ENCODE assay signal across 1 cellular context in the genomic region with DNA sequence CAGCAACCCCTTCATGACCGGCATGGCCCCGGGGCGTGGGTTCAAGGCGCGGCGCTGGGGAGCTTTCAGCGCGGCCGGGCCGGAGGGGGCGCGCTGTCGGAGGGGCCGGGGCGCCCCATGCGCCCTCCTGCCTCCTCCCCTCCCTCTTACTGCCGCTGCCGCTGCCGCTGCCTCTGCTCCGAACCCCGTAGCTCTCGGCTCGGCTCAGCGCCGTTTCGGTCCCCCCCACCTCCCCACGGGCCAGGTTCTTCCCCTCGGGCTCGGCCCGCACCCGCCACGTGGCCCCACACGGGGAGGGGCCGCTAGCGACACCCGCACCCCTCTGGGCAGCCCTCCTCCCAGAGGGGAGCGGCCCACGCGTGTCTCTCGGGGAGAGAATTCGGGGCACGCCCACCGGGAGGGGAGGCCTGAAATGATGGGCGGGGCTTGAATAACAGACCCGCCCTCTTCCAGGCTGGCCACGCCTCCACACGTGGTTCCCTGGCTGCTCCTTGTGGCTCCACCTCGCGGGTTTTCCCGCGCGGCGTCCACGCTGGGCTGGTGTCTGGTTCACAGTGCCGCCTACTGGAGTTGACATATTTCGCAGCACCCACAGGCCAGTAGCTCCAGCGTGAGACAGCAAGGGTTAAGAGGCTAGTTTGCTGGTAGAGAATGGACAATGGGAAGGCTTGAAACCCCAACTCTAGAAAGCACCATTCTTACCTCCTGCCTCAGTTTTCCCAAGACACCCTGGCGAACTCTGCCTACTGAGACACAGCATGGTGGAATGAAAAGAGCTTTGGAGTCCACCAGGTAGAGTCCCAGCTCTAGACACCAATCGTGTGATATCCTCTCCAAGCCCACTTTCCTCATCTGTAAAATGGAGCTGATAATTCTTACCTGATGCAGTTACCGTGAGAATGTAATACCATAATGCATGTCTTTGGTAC.
TF ChIP-seq lines count a peak whose summit lies in the region.

A gene (minus strand): TSS at position 221 of the 929 bp plus-strand sequence. CDS start 197 bp downstream, at position 24.

TF ChIP-seq in HepG2, 621 proteins besides CTCF, POLR2A, EP300 and RAD21 (continued from another document and continues in another):
- TF ChIP-seq, protein P1, sequence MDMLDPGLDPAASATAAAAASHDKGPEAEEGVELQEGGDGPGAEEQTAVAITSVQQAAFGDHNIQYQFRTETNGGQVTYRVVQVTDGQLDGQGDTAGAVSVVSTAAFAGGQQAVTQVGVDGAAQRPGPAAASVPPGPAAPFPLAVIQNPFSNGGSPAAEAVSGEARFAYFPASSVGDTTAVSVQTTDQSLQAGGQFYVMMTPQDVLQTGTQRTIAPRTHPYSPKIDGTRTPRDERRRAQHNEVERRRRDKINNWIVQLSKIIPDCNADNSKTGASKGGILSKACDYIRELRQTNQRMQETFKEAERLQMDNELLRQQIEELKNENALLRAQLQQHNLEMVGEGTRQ (IDR thresholded peaks at IDR 0.05; ENCODE audit: low read depth, low read length), result peak; percentile 24; the same call in 1 of the 2 replicates
- TF ChIP-seq, protein P1 (CRISPR knock-in tag; IDR thresholded peaks at IDR 0.05; ENCODE audit: borderline replicate concordance), result peak; percentile 31; the same call in 1 of the 2 replicates
- TF ChIP-seq ZNF44 (CRISPR knock-in tag; IDR thresholded peaks at IDR 0.05) (peak; percentile 90; the same call in 1 of the 2 replicates), TP53 (CRISPR knock-in tag; conservative IDR thresholded peaks at IDR 0.05) (no peak), ZNF552 (CRISPR knock-in tag; IDR thresholded peaks at IDR 0.05; ENCODE audit: borderline replicate concordance) (peak; percentile 62; the same call in 1 of the 2 replicates), KDM2A (CRISPR knock-in tag; IDR thresholded peaks at IDR 0.05; ENCODE audit: borderline replicate concordance, low read depth) (0 out of 2 replicates have a peak, but pooled peaks have one; percentile 19), SAP130 (CRISPR knock-in tag; IDR thresholded peaks at IDR 0.05; ENCODE audit: low read depth) (peak; percentile 66; the same call in 1 of the 2 replicates), ZNF772 (CRISPR knock-in tag; IDR thresholded peaks at IDR 0.05) (0 out of 2 replicates have a peak, but pooled peaks have one; percentile 43), MEIS1 (CRISPR knock-in tag; IDR thresholded peaks at IDR 0.05; ENCODE audit: borderline replicate concordance) (0 out of 2 replicates have a peak, but pooled peaks have one; percentile 21), SUZ12 (IDR thresholded peaks at IDR 0.05; ENCODE audit: low read depth, low read length) (no peak), PCBP1 (IDR thresholded peaks at IDR 0.05; ENCODE audit: borderline replicate concordance, low read depth, low read length) (0 out of 2 replicates have a peak, but pooled peaks have one; percentile 65), ZNF850 (CRISPR knock-in tag; conservative IDR thresholded peaks at IDR 0.05) (no peak), SPEN (CRISPR knock-in tag; IDR thresholded peaks at IDR 0.05; ENCODE audit: low read depth) (0 out of 2 replicates have a peak, but pooled peaks have one; percentile 38), STAT5B (CRISPR knock-in tag; IDR thresholded peaks at IDR 0.05) (0 out of 2 replicates have a peak, but pooled peaks have one; percentile 26), SP4 (CRISPR knock-in tag; IDR thresholded peaks at IDR 0.05) (peak; percentile 40; the same call in 1 of the 2 replicates), ZSCAN12 (CRISPR knock-in tag; IDR thresholded peaks at IDR 0.05) (no peak), RFXAP (CRISPR knock-in tag; IDR thresholded peaks at IDR 0.05; ENCODE audit: borderline replicate concordance) (no peak)
- TF ChIP-seq, protein P2, sequence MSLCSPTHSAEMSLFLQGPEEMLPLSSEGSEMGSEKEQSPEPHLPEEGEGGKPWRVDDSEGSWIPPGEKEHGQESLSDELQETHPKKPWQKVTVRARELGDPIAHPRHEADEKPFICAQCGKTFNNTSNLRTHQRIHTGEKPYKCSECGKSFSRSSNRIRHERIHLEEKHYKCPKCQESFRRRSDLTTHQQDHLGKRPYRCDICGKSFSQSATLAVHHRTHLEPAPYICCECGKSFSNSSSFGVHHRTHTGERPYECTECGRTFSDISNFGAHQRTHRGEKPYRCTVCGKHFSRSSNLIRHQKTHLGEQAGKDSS (CRISPR knock-in tag; IDR thresholded peaks at IDR 0.05; ENCODE audit: borderline replicate concordance, low read depth), result 0 out of 2 replicates have a peak, but pooled peaks have one; percentile 41
- TF ChIP-seq, protein P3, sequence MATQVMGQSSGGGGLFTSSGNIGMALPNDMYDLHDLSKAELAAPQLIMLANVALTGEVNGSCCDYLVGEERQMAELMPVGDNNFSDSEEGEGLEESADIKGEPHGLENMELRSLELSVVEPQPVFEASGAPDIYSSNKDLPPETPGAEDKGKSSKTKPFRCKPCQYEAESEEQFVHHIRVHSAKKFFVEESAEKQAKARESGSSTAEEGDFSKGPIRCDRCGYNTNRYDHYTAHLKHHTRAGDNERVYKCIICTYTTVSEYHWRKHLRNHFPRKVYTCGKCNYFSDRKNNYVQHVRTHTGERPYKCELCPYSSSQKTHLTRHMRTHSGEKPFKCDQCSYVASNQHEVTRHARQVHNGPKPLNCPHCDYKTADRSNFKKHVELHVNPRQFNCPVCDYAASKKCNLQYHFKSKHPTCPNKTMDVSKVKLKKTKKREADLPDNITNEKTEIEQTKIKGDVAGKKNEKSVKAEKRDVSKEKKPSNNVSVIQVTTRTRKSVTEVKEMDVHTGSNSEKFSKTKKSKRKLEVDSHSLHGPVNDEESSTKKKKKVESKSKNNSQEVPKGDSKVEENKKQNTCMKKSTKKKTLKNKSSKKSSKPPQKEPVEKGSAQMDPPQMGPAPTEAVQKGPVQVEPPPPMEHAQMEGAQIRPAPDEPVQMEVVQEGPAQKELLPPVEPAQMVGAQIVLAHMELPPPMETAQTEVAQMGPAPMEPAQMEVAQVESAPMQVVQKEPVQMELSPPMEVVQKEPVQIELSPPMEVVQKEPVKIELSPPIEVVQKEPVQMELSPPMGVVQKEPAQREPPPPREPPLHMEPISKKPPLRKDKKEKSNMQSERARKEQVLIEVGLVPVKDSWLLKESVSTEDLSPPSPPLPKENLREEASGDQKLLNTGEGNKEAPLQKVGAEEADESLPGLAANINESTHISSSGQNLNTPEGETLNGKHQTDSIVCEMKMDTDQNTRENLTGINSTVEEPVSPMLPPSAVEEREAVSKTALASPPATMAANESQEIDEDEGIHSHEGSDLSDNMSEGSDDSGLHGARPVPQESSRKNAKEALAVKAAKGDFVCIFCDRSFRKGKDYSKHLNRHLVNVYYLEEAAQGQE (IDR thresholded peaks at IDR 0.05; ENCODE audit: borderline replicate concordance in 1 of 2, low read depth in 1 of 2, low read length in 2 of 2), result peak in 1 of 2 experiments; percentile 40; a peak in 2 of 4 replicates
- TF ChIP-seq, protein P4, sequence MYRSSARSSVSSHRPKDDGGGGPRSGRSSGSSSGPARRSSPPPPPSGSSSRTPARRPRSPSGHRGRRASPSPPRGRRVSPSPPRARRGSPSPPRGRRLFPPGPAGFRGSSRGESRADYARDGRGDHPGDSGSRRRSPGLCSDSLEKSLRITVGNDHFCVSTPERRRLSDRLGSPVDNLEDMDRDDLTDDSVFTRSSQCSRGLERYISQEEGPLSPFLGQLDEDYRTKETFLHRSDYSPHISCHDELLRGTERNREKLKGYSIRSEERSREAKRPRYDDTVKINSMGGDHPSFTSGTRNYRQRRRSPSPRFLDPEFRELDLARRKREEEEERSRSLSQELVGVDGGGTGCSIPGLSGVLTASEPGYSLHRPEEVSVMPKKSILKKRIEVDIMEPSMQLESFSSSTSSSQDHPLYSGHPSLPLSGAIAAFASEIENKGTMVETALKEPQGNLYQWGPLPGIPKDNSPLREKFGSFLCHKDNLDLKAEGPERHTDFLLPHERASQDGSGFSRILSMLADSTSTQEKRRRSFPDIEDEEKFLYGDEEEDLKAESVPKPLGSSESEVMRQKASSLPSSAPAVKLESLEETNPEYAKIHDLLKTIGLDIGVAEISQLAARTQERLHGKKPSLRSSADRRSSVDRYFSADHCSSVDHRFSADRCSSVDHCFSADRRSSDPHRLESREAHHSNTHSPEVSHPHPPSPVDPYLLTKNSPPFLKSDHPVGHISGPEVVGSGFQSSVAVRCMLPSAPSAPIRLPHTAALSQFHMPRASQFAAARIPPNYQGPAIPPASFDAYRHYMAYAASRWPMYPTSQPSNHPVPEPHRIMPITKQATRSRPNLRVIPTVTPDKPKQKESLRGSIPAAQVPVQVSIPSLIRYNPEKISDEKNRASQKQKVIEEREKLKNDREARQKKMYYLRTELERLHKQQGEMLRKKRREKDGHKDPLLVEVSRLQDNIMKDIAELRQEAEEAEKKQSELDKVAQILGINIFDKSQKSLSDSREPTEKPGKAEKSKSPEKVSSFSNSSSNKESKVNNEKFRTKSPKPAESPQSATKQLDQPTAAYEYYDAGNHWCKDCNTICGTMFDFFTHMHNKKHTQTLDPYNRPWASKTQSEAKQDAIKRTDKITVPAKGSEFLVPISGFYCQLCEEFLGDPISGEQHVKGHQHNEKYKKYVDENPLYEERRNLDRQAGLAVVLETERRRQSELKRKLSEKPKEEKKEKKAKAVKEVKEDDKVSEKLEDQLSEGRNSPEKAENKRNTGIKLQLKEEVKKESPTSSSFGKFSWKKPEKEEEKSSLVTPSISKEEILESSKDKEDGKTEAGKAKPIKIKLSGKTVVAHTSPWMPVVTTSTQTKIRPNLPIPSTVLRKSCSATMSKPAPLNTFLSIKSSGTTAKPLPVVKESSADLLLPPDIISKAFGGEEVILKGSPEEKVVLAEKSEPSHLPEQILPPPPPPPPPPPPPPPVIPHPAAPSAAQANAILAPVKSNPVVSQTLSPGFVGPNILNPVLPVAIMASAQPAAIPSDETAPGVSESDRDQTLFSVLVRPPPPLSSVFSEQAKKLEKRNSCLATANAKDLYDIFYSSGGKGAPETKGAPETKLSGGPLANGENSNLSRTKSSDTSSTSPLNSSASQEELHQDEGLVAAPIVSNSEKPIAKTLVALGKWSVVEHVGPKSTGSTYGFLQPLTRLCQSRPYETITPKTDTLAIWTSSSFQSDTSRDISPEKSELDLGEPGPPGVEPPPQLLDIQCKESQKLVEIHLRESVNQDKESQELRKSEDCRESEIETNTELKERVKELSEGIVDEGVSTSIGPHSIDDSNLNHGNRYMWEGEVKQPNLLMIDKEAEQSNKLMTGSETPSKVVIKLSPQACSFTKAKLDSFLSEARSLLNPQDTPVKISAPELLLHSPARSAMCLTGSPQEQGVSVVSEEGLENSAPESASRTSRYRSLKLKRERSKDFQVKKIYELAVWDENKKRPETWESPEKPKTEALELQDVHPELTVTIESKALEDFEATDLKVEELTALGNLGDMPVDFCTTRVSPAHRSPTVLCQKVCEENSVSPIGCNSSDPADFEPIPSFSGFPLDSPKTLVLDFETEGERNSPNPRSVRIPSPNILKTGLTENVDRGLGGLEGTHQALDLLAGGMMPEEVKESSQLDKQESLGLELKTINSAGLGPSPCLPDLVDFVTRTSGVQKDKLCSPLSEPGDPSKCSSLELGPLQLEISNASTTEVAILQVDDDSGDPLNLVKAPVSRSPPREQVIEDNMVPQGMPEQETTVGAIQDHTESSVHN (CRISPR knock-in tag; IDR thresholded peaks at IDR 0.05), result no peak
- TF ChIP-seq, protein P5, sequence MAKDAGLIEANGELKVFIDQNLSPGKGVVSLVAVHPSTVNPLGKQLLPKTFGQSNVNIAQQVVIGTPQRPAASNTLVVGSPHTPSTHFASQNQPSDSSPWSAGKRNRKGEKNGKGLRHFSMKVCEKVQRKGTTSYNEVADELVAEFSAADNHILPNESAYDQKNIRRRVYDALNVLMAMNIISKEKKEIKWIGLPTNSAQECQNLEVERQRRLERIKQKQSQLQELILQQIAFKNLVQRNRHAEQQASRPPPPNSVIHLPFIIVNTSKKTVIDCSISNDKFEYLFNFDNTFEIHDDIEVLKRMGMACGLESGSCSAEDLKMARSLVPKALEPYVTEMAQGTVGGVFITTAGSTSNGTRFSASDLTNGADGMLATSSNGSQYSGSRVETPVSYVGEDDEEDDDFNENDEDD (CRISPR knock-in tag; IDR thresholded peaks at IDR 0.05; ENCODE audit: borderline replicate concordance), result peak; percentile 93
- TF ChIP-seq, protein P6, sequence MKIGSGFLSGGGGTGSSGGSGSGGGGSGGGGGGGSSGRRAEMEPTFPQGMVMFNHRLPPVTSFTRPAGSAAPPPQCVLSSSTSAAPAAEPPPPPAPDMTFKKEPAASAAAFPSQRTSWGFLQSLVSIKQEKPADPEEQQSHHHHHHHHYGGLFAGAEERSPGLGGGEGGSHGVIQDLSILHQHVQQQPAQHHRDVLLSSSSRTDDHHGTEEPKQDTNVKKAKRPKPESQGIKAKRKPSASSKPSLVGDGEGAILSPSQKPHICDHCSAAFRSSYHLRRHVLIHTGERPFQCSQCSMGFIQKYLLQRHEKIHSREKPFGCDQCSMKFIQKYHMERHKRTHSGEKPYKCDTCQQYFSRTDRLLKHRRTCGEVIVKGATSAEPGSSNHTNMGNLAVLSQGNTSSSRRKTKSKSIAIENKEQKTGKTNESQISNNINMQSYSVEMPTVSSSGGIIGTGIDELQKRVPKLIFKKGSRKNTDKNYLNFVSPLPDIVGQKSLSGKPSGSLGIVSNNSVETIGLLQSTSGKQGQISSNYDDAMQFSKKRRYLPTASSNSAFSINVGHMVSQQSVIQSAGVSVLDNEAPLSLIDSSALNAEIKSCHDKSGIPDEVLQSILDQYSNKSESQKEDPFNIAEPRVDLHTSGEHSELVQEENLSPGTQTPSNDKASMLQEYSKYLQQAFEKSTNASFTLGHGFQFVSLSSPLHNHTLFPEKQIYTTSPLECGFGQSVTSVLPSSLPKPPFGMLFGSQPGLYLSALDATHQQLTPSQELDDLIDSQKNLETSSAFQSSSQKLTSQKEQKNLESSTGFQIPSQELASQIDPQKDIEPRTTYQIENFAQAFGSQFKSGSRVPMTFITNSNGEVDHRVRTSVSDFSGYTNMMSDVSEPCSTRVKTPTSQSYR (CRISPR knock-in tag; IDR thresholded peaks at IDR 0.05; ENCODE audit: borderline replicate concordance), result no peak
- TF ChIP-seq, protein P7, sequence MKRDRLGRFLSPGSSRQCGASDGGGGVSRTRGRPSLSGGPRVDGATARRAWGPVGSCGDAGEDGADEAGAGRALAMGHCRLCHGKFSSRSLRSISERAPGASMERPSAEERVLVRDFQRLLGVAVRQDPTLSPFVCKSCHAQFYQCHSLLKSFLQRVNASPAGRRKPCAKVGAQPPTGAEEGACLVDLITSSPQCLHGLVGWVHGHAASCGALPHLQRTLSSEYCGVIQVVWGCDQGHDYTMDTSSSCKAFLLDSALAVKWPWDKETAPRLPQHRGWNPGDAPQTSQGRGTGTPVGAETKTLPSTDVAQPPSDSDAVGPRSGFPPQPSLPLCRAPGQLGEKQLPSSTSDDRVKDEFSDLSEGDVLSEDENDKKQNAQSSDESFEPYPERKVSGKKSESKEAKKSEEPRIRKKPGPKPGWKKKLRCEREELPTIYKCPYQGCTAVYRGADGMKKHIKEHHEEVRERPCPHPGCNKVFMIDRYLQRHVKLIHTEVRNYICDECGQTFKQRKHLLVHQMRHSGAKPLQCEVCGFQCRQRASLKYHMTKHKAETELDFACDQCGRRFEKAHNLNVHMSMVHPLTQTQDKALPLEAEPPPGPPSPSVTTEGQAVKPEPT (CRISPR knock-in tag; IDR thresholded peaks at IDR 0.05; ENCODE audit: low read depth), result no peak
